1 cellular context compared by ENCODE assay signal in the genomic region with DNA sequence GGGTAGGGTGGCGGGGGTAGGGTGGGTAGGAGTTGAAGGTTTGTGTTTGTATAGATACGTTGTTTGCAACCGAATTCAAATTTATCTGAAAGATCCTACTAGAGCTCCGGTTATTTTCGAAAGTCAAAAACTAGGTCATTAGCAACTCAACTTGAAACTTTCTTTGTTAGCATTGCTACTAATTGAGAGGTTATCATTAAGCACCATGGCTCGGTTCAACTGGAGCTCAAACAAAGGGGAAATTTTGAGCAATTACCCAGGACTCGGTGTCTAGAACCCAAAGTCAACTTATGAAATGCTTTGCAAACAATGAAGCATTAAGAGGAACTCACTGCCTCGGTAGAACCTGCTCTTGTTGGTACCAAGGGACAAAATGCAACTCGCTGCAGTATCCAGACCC.
TF ChIP-seq lines count a peak whose summit lies in the region.

No MANE protein-coding gene starts in this region.

TF ChIP-seq in WTC11, 78 proteins besides CTCF, POLR2A, EP300 and RAD21 (continued from another document):
- TF ChIP-seq, protein P1, sequence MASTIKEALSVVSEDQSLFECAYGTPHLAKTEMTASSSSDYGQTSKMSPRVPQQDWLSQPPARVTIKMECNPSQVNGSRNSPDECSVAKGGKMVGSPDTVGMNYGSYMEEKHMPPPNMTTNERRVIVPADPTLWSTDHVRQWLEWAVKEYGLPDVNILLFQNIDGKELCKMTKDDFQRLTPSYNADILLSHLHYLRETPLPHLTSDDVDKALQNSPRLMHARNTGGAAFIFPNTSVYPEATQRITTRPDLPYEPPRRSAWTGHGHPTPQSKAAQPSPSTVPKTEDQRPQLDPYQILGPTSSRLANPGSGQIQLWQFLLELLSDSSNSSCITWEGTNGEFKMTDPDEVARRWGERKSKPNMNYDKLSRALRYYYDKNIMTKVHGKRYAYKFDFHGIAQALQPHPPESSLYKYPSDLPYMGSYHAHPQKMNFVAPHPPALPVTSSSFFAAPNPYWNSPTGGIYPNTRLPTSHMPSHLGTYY (CRISPR knock-in tag; IDR thresholded peaks at IDR 0.05): no peak
- TF ChIP-seq NR2C2 (CRISPR knock-in tag; IDR thresholded peaks at IDR 0.05): no peak
- no peak for TF ChIP-seq SP1 (CRISPR knock-in tag; conservative IDR thresholded peaks at IDR 0.05)
- TF ChIP-seq, protein P2, sequence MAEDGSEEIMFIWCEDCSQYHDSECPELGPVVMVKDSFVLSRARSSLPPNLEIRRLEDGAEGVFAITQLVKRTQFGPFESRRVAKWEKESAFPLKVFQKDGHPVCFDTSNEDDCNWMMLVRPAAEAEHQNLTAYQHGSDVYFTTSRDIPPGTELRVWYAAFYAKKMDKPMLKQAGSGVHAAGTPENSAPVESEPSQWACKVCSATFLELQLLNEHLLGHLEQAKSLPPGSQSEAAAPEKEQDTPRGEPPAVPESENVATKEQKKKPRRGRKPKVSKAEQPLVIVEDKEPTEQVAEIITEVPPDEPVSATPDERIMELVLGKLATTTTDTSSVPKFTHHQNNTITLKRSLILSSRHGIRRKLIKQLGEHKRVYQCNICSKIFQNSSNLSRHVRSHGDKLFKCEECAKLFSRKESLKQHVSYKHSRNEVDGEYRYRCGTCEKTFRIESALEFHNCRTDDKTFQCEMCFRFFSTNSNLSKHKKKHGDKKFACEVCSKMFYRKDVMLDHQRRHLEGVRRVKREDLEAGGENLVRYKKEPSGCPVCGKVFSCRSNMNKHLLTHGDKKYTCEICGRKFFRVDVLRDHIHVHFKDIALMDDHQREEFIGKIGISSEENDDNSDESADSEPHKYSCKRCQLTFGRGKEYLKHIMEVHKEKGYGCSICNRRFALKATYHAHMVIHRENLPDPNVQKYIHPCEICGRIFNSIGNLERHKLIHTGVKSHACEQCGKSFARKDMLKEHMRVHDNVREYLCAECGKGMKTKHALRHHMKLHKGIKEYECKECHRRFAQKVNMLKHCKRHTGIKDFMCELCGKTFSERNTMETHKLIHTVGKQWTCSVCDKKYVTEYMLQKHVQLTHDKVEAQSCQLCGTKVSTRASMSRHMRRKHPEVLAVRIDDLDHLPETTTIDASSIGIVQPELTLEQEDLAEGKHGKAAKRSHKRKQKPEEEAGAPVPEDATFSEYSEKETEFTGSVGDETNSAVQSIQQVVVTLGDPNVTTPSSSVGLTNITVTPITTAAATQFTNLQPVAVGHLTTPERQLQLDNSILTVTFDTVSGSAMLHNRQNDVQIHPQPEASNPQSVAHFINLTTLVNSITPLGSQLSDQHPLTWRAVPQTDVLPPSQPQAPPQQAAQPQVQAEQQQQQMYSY (CRISPR knock-in tag; IDR thresholded peaks at IDR 0.05): no peak
- no peak for TF ChIP-seq TCF7 (CRISPR knock-in tag; IDR thresholded peaks at IDR 0.05; ENCODE audit: low read depth)
- no peak for TF ChIP-seq RORB (CRISPR knock-in tag; IDR thresholded peaks at IDR 0.05)
- no peak for TF ChIP-seq CREB1 (CRISPR knock-in tag; IDR thresholded peaks at IDR 0.05)
- TF ChIP-seq CBFB (CRISPR knock-in tag; IDR thresholded peaks at IDR 0.05; ENCODE audit: low read depth): no peak
- TF ChIP-seq SMAD4 (CRISPR knock-in tag; IDR thresholded peaks at IDR 0.05): no peak
TF ChIP-seq in WTC11: peak in this region for 0.
